8 cellular contexts compared by ENCODE assay signal in genomic region chr3:129439817-129440647, GRCh38. TPM values are rescaled to one million over a fixed set of nuclear protein-coding genes. Genes with fewer than 3 reads are reported as not detected.
DNase-seq lines count a peak whose midpoint lies in the region; ATAC-seq and TF ChIP-seq lines count a peak whose summit lies in the region.

A gene with protein sequence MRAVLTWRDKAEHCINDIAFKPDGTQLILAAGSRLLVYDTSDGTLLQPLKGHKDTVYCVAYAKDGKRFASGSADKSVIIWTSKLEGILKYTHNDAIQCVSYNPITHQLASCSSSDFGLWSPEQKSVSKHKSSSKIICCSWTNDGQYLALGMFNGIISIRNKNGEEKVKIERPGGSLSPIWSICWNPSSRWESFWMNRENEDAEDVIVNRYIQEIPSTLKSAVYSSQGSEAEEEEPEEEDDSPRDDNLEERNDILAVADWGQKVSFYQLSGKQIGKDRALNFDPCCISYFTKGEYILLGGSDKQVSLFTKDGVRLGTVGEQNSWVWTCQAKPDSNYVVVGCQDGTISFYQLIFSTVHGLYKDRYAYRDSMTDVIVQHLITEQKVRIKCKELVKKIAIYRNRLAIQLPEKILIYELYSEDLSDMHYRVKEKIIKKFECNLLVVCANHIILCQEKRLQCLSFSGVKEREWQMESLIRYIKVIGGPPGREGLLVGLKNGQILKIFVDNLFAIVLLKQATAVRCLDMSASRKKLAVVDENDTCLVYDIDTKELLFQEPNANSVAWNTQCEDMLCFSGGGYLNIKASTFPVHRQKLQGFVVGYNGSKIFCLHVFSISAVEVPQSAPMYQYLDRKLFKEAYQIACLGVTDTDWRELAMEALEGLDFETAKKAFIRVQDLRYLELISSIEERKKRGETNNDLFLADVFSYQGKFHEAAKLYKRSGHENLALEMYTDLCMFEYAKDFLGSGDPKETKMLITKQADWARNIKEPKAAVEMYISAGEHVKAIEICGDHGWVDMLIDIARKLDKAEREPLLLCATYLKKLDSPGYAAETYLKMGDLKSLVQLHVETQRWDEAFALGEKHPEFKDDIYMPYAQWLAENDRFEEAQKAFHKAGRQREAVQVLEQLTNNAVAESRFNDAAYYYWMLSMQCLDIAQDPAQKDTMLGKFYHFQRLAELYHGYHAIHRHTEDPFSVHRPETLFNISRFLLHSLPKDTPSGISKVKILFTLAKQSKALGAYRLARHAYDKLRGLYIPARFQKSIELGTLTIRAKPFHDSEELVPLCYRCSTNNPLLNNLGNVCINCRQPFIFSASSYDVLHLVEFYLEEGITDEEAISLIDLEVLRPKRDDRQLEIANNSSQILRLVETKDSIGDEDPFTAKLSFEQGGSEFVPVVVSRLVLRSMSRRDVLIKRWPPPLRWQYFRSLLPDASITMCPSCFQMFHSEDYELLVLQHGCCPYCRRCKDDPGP (plus strand): TSS chr3:129440224. CDS start chr3:129440331, 107 bp downstream.
MBD4 (minus strand) TSS chr3:129439948; CDS start chr3:129439833, 115 bp downstream.

- H3K27me3 Mint-ChIP-seq in activated T-cell treated with anti-CD3 and anti-CD28 coated beads, Interleukin-2, amount 50 U/mL, for 24 hours: no peaks in the 10 kb centered on the region

- DNase-seq in DMS53 (lab: John Stamatoyannopoulos, UW) (peak; percentile 99), KBM-7 (peak; percentile 100), epithelial cell of proximal tubule (ENCODE audit: low read depth) (peak; percentile 93), mucosa of gallbladder (ENCODE audit: low spot score) (peak; percentile 98)
- peak; percentile 99 for DNase-seq in activated T-cell treated with anti-CD3 and anti-CD28 coated beads, Interleukin-2, amount 50 U/mL, for 24 hours
- DNase-seq in stimulated activated CD8-positive, alpha-beta memory T cell treated with anti-CD3 and anti-CD28 coated beads, Interleukin-4, amount 100 ng/mL, for 4 hours (ENCODE audit: low read depth in 2 of 2, low spot score in 1 of 2): peak; percentile 96 to 98

- TF ChIP-seq CTCF in epithelial cell of proximal tubule (conservative IDR thresholded peaks at IDR 0.05; ENCODE audit: low read depth, low read length): no peak

- H3K36me3 Mint-ChIP-seq in activated T-cell treated with anti-CD3 and anti-CD28 coated beads, Interleukin-2, amount 50 U/mL, for 24 hours (ENCODE audit: low read depth): peaks cover 45% of the 10 kb centered on the region

- ATAC-seq in GM21717 (IDR thresholded peaks at IDR 0.05; ENCODE audit: unreplicated experiment): peak; percentile 86

- H3K4me3 ChIP-seq in epithelial cell of proximal tubule (ENCODE audit: low read depth, low read length): peak within 1 kb of the TSS; percentile 86

- in situ Hi-C loops in KBM-7 (cut with MboI; ENCODE audit: low pct_unique_long_range_greater_than_20kb, low sequenced_read_pairs): no loop called here

- H3K9me3 Mint-ChIP-seq in activated T-cell treated with anti-CD3 and anti-CD28 coated beads, Interleukin-2, amount 50 U/mL, for 24 hours: no peaks in the 10 kb centered on the region

- peaks cover 68% of the 10 kb centered on the region for H3K4me1 Mint-ChIP-seq in activated T-cell treated with anti-CD3 and anti-CD28 coated beads, Interleukin-2, amount 50 U/mL, for 24 hours (ENCODE audit: low read depth)

- peak within 1 kb of the TSS; percentile 98 for H3K4me3 Mint-ChIP-seq in activated T-cell treated with anti-CD3 and anti-CD28 coated beads, Interleukin-2, amount 50 U/mL, for 24 hours

- peak within 1 kb of the TSS; percentile 96 for H3K27ac Mint-ChIP-seq in activated T-cell treated with anti-CD3 and anti-CD28 coated beads, Interleukin-2, amount 50 U/mL, for 24 hours

TF ChIP-seq in PFSK-1, 5 proteins besides CTCF, POLR2A, EP300 and RAD21:
- TF ChIP-seq TAF1 (IDR thresholded peaks at IDR 0.05; ENCODE audit: borderline replicate concordance, insufficient read depth, low read length) (peak; percentile 83), POLR2AphosphoS5 (IDR thresholded peaks at IDR 0.05; ENCODE audit: low read depth, low read length) (peak; percentile 44), REST (IDR thresholded peaks at IDR 0.05; ENCODE audit: insufficient read depth in 1 of 2, low read depth in 2 of 2, low read length in 2 of 2) (peak in 1 of 2 experiments; percentile 41; a peak in 1 of 4 replicates), FOXP2 (optimal IDR thresholded peaks at IDR 0.05; ENCODE audit: borderline replicate concordance, extremely low read depth, extremely low read length, insufficient read depth) (peak; percentile 76), SIN3A (IDR thresholded peaks at IDR 0.05; ENCODE audit: borderline replicate concordance, insufficient read depth, low read length) (peak; percentile 85; the same call in 1 of the 2 replicates)

RNA-seq across cellular contexts. Expression of the first gene that starts in this region (rescaled TPM):
- 9.2 TPM for polyA plus RNA-seq in PFSK-1 (2012; ENCODE audit: insufficient read length, low read depth)
- 15.2 and 19.2 TPM in 2 replicates for total RNA-seq in epithelial cell of proximal tubule
- total RNA-seq in mucosa of gallbladder: 28.6 TPM

RNA-seq across cellular contexts. Expression of gene MBD4, which starts in this region (rescaled TPM):
- 17.4 TPM for polyA plus RNA-seq in PFSK-1 (2012; ENCODE audit: insufficient read length, low read depth)
- 25.2 and 25.7 TPM in 2 replicates for total RNA-seq in epithelial cell of proximal tubule
- total RNA-seq in mucosa of gallbladder: 34.9 TPM

Comparison
In these comparisons a context has a peak if more than half of its experiments do, and no peak if none do; other contexts are left out.
1. Peak in every context shown above with its lines: DNase-seq, ATAC-seq and H3K4me3 ChIP-seq.